Comparison of ENCODE assay signal across 1 cellular context in genomic region chr3:63655519-63655918, GRCh38.
TF ChIP-seq lines count a peak whose summit lies in the region.

No MANE protein-coding gene starts in this region.

TF ChIP-seq in SK-N-SH treated with all-trans-retinoic acid at 6 μM for 48 hours, 23 proteins besides CTCF, POLR2A, EP300 and RAD21 (continued from another document):
- TF ChIP-seq PATZ1 (CRISPR knock-in tag; IDR thresholded peaks at IDR 0.05; ENCODE audit: borderline replicate concordance) (no peak), ZFP30 (CRISPR knock-in tag; IDR thresholded peaks at IDR 0.05) (no peak), RARB (CRISPR knock-in tag; IDR thresholded peaks at IDR 0.05) (no peak), TCF4 (CRISPR knock-in tag; IDR thresholded peaks at IDR 0.05; ENCODE audit: borderline replicate concordance) (no peak), ZNF565 (CRISPR knock-in tag; conservative IDR thresholded peaks at IDR 0.05; ENCODE audit: low read depth) (no peak)
- TF ChIP-seq, protein P1, sequence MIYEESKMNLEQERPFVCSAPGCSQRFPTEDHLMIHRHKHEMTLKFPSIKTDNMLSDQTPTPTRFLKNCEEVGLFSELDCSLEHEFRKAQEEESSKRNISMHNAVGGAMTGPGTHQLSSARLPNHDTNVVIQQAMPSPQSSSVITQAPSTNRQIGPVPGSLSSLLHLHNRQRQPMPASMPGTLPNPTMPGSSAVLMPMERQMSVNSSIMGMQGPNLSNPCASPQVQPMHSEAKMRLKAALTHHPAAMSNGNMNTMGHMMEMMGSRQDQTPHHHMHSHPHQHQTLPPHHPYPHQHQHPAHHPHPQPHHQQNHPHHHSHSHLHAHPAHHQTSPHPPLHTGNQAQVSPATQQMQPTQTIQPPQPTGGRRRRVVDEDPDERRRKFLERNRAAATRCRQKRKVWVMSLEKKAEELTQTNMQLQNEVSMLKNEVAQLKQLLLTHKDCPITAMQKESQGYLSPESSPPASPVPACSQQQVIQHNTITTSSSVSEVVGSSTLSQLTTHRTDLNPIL (CRISPR knock-in tag; IDR thresholded peaks at IDR 0.05; ENCODE audit: low read depth) = no peak
